In the genomic region with DNA sequence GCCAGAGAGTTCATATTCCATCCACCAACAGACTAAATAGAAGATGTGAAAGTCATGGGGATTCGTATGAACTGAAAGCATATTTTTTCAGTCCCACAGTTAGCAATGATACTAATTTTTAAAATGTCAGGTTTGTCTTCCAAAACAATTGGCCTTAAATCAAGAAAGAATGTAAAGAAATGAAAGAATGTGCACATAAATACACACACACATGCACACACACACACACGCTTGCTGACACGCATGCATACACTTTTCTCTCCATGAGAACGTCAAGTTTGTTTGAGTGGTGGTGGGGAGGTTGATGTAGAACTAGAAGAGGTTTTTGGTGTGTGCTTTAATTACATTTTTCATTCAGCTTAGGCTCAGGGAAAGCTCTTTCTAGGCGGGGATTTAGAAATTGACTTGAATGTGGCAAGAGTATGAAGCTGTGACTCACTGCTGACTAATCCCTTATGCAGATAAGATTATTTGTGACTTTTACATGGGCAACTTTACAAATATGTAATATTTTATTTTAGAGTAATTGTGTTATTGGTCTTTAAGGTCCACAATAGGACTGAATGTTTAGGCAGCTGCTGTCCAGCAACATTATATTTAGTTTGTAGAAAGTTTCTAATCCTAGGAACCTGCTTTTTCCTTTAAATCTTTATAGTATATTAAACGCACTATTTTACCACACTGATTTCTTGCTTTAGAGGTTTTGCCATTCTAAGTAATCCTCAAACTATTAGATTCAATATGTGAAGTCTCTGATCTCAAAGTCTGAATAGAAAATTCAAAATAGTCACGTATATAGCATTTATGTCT, we compare ENCODE assay signal across 12 cellular contexts. TPM values are rescaled to one million over a fixed set of nuclear protein-coding genes. Genes with fewer than 3 reads are reported as not detected.
DNase-seq lines count a peak whose midpoint lies in the region; ATAC-seq and TF ChIP-seq lines count a peak whose summit lies in the region.
"Had no signal": no experiment of that assay in that cellular context is flagged by ENCODE, and none has a peak within 500 bp of the region (broad histone marks: within the 10 kb centered on the region; RNA-seq: fewer than 3 reads in every experiment).

No MANE protein-coding gene starts in this region.

- no peak overlapping the region for H3K27ac Mint-ChIP-seq in activated T-helper 2 cell treated with anti-CD3 and anti-CD28 coated beads, Interferon-gamma antibody, Interleukin-2, Interleukin-4, amounts not matched to agents 10 μg/mL and 5 μg/mL and 100 μg/mL, durations not matched to agents 14 hours and 24 hours and 36 hours

- no peaks in the 10 kb centered on the region for H3K9me3 Mint-ChIP-seq in activated T-helper 2 cell treated with anti-CD3 and anti-CD28 coated beads, Interferon-gamma antibody, Interleukin-2, Interleukin-4, amounts not matched to agents 10 μg/mL and 5 μg/mL and 100 μg/mL, durations not matched to agents 14 hours and 24 hours and 36 hours

- no peaks in the 10 kb centered on the region for H3K27me3 Mint-ChIP-seq in activated T-helper 2 cell treated with anti-CD3 and anti-CD28 coated beads, Interferon-gamma antibody, Interleukin-2, Interleukin-4, amounts not matched to agents 10 μg/mL and 5 μg/mL and 100 μg/mL, durations not matched to agents 14 hours and 24 hours and 36 hours (ENCODE audit: low read depth)

- no peaks in the 10 kb centered on the region for H3K36me3 Mint-ChIP-seq in activated T-helper 2 cell treated with anti-CD3 and anti-CD28 coated beads, Interferon-gamma antibody, Interleukin-2, Interleukin-4, amounts not matched to agents 10 μg/mL and 5 μg/mL and 100 μg/mL, durations not matched to agents 14 hours and 24 hours and 36 hours (ENCODE audit: low read depth)

- DNase-seq in NCI-H82 (lab: John Stamatoyannopoulos, UW) (peak; percentile 52), NCI-H82 treated with DMSO at 0.1 percent for 48 hours (lab: John Stamatoyannopoulos, UW; ENCODE audit: unreplicated experiment) (no peak), OCI-M1 (lab: John Stamatoyannopoulos, UW) (peak; percentile 30), epithelial cell of proximal tubule (ENCODE audit: low read depth) (peak; percentile 7), renal cortical epithelial cell (ENCODE audit: low read depth) (peak; percentile 50), GM10248 (ENCODE audit: extremely low spot score) (no peak)
- no peak for DNase-seq in activated T-helper 2 cell treated with anti-CD3 and anti-CD28 coated beads, Interferon-gamma antibody, Interleukin-2, Interleukin-4, amounts not matched to agents 10 μg/mL and 5 μg/mL and 100 μg/mL, durations not matched to agents 14 hours and 24 hours and 36 hours (ENCODE audit: low spot score)
- DNase-seq: activated CD4-positive, alpha-beta T cell treated with anti-CD3 and anti-CD28 coated beads, Interleukin-2, amount 50 U/mL, for 1 hour had no signal

- intact Hi-C loops in activated T-helper 2 cell treated with anti-CD3 and anti-CD28 coated beads, Interferon-gamma antibody, Interleukin-2, Interleukin-4, amounts not matched to agents 10 μg/mL and 5 μg/mL and 100 μg/mL, durations not matched to agents 14 hours and 24 hours and 36 hours (cut with micrococcal nuclease) = no loop called here

- no peak for ATAC-seq in GM18511 (IDR thresholded peaks at IDR 0.05; ENCODE audit: unreplicated experiment)
- ATAC-seq: A549 had no signal

- H3K4me3 Mint-ChIP-seq in activated T-helper 2 cell treated with anti-CD3 and anti-CD28 coated beads, Interferon-gamma antibody, Interleukin-2, Interleukin-4, amounts not matched to agents 10 μg/mL and 5 μg/mL and 100 μg/mL, durations not matched to agents 14 hours and 24 hours and 36 hours (ENCODE audit: low read depth) = no peak overlapping the region

- POLR2A ChIA-PET in GM10248 (lab: Yijun Ruan, JAX) = no interaction called here

- no peak overlapping the region for H3K4me3 ChIP-seq in epithelial cell of proximal tubule (ENCODE audit: low read depth, low read length)
- H3K4me3 ChIP-seq: A549, coronary artery, suprapubic skin had no signal

- TF ChIP-seq CTCF in epithelial cell of proximal tubule (conservative IDR thresholded peaks at IDR 0.05; ENCODE audit: low read depth, low read length) = no peak
- no peak for TF ChIP-seq CTCF in GM10248 (IDR thresholded peaks at IDR 0.05; ENCODE audit: control extremely low read depth, extremely low read depth, low read depth, missing control alignments)

- peaks cover 7% of the 10 kb centered on the region for H3K4me1 Mint-ChIP-seq in activated T-helper 2 cell treated with anti-CD3 and anti-CD28 coated beads, Interferon-gamma antibody, Interleukin-2, Interleukin-4, amounts not matched to agents 10 μg/mL and 5 μg/mL and 100 μg/mL, durations not matched to agents 14 hours and 24 hours and 36 hours (ENCODE audit: low read depth)

- CTCF ChIA-PET in GM10248 (lab: Yijun Ruan, JAX) = interaction anchor here (1.1 kb wide), 2 partner anchors 11 to 90 kb away, joined by 3 read pairs; no protein-coding TSS in a partner anchor

RNA-seq across cellular contexts. Expression of a gene that starts 18.8 kb away (rescaled TPM):
- total RNA-seq in epithelial cell of proximal tubule (under 0.01 and 0.17 TPM in 2 replicates), renal cortical epithelial cell (0.05 and 3.1 TPM in 2 replicates)
- total RNA-seq in activated T-helper 2 cell treated with anti-CD3 and anti-CD28 coated beads, Interferon-gamma antibody, Interleukin-2, Interleukin-4, amounts not matched to agents 10 μg/mL and 5 μg/mL and 100 μg/mL, durations not matched to agents 14 hours and 24 hours and 36 hours = 29.9 and 32.4 TPM in 2 replicates

Comparison
In these comparisons a context has a peak if more than half of its experiments do, and no peak if none do; other contexts are left out.
1. DNase-seq: peak in NCI-H82 (single experiment), OCI-M1 (single experiment), epithelial cell of proximal tubule (single experiment) and renal cortical epithelial cell (single experiment); none in NCI-H82 treated with DMSO at 0.1 percent for 48 hours (single experiment), activated T-helper 2 cell treated with anti-CD3 and anti-CD28 coated beads, Interferon-gamma antibody, Interleukin-2, Interleukin-4, amounts not matched to agents 10 μg/mL and 5 μg/mL and 100 μg/mL, durations not matched to agents 14 hours and 24 hours and 36 hours (single experiment) and GM10248 (single experiment).